Comparison of ENCODE assay signal across 9 cellular contexts in genomic region chr13:24361852-24362366, GRCh38. TPM values are rescaled to one million over a fixed set of nuclear protein-coding genes. Genes with fewer than 3 reads are reported as not detected.
"Had no signal": no experiment of that assay in that cellular context is flagged by ENCODE, and none has a peak within 500 bp of the region (broad histone marks: within the 10 kb centered on the region; RNA-seq: fewer than 3 reads in every experiment).

No MANE protein-coding gene starts in this region.

- H3K9ac ChIP-seq: GM23248 had no signal

- H3K4me3 ChIP-seq: GM23248 had no signal

- DNase-seq: GM23248, GOT3, H7, HCEC 1CT, KBM-7 had no signal

- H3K27ac ChIP-seq: GM23248, HL-60 had no signal

- H3K27ac Mint-ChIP-seq: IgD-negative memory B cell had no signal

- H3K4me3 Mint-ChIP-seq: IgD-negative memory B cell had no signal

- H3K36me3 Mint-ChIP-seq: IgD-negative memory B cell had no signal

- H3K27me3 Mint-ChIP-seq: IgD-negative memory B cell had no signal

- H2AFZ ChIP-seq: GM23248 had no signal

- H3K4me1 Mint-ChIP-seq: IgD-negative memory B cell had no signal

- H3K9me3 Mint-ChIP-seq: IgD-negative memory B cell had no signal

RNA-seq across cellular contexts. Expression of gene C1QTNF9, which starts 52.5 kb away (rescaled TPM):
- total RNA-seq: GM23248, H4, HepG2 had no signal
- polyA plus RNA-seq: HepG2, IgD-negative memory B cell had no signal
